ENCODE assay signal across 20 cellular contexts in the genomic region with DNA sequence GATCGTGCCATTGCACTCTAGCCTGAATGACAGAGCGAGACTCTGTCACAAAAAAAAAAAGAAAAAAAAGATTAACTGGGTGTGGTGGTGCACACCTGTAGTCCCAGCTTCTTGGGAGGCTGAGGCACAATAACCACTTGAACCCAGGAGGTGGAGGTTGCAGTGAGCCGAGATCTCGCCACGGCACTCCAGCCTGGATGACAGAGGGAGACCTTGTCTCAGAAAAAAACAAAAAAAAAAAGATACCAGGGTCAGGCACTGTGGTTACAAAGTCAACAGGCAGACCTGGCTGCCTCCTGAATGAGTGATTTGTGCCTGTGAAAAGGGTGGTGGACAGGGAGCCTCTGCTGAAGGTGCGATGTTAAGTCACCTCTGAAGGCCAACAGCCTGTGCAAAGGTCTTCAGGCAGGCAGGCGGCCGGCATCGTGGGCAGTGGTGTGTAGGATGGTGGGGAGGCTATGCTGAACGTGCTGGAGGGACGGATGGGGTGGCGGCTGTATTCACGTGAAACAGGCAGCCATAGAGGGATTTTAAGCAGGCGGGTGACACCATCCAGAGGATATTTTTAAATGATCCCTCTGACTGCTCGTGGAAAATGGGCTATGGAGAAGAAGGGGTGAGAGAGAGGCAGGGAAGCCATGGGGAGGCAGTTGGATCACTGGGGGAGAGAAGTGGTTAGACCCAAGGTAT. TPM values are rescaled to one million over a fixed set of nuclear protein-coding genes. Genes with fewer than 3 reads are reported as not detected.
DNase-seq lines count a peak whose midpoint lies in the region; ATAC-seq and TF ChIP-seq lines count a peak whose summit lies in the region.
"Had no signal": no experiment of that assay in that cellular context is flagged by ENCODE, and none has a peak within 500 bp of the region (broad histone marks: within the 10 kb centered on the region; RNA-seq: fewer than 3 reads in every experiment).

No MANE protein-coding gene starts in this region.

- no peak for ATAC-seq in stimulated activated naive CD8-positive, alpha-beta T cell treated with anti-CD3 and anti-CD28 coated beads, Interleukin-15, amount 100 ng/mL, for 72 hours
- ATAC-seq in stimulated activated naive CD8-positive, alpha-beta T cell treated with anti-CD3 and anti-CD28 coated beads, Interleukin-15, Interleukin-2, amounts not matched to agents 100 U/mL and 50 U/mL, for 24 hours, result no peak
- no peak for ATAC-seq in HG03159 (IDR thresholded peaks at IDR 0.05; ENCODE audit: unreplicated experiment)
- ATAC-seq: activated T-cell treated with anti-CD3 and anti-CD28 coated beads, Interleukin-2, amount 50 U/mL, for 72 hours had no signal

- DNase-seq in stimulated activated naive CD8-positive, alpha-beta T cell treated with anti-CD3 and anti-CD28 coated beads, Interleukin-15, amount 100 ng/mL, for 72 hours, result no peak
- DNase-seq in stimulated activated naive CD8-positive, alpha-beta T cell treated with anti-CD3 and anti-CD28 coated beads, Interleukin-15, Interleukin-2, amounts not matched to agents 100 U/mL and 50 U/mL, for 24 hours, result no peak
- DNase-seq in activated naive CD8-positive, alpha-beta T cell treated with anti-CD3 and anti-CD28 coated beads for 36 hours, result no peak
- no peak for DNase-seq in mesothelial cell of epicardium (ENCODE audit: low spot score in 2 of 2, unreplicated experiment in 2 of 2)
- DNase-seq in NCI-H510A treated with DMSO at 0.1 percent for 48 hours (lab: John Stamatoyannopoulos, UW), result no peak
- DNase-seq in GM20000 (ENCODE audit: low spot score), result no peak
- DNase-seq: activated CD8-positive, alpha-beta memory T cell treated with anti-CD3 and anti-CD28 coated beads for 24 hours; activated T-cell treated with anti-CD3 and anti-CD28 coated beads, Interleukin-2, amount 50 U/mL, for 72 hours; adrenal gland; brain microvascular endothelial cell; colonic mucosa; GDM1; H7; NCI-H1436 treated with DMSO at 0.1 percent for 48 hours; NCI-H526 treated with DMSO at 0.1 percent for 48 hours; uterus had no signal

- peak overlapping the region; percentile 2 to 93 for H3K27ac Mint-ChIP-seq in stimulated activated naive CD8-positive, alpha-beta T cell treated with anti-CD3 and anti-CD28 coated beads, Interleukin-15, amount 100 ng/mL, for 72 hours
- H3K27ac Mint-ChIP-seq in activated naive CD8-positive, alpha-beta T cell treated with anti-CD3 and anti-CD28 coated beads for 36 hours, result peak overlapping the region; percentile 41
- peak overlapping the region; percentile 2 for H3K27ac Mint-ChIP-seq in mesothelial cell of epicardium

- peaks cover 100% of the 10 kb centered on the region for H3K4me1 Mint-ChIP-seq in stimulated activated naive CD8-positive, alpha-beta T cell treated with anti-CD3 and anti-CD28 coated beads, Interleukin-15, amount 100 ng/mL, for 72 hours
- H3K4me1 Mint-ChIP-seq in activated naive CD8-positive, alpha-beta T cell treated with anti-CD3 and anti-CD28 coated beads for 36 hours, result peaks cover 75% of the 10 kb centered on the region
- H3K4me1 Mint-ChIP-seq in mesothelial cell of epicardium, result peaks cover 52% of the 10 kb centered on the region

- peaks cover 16% of the 10 kb centered on the region for H3K36me3 Mint-ChIP-seq in activated naive CD8-positive, alpha-beta T cell treated with anti-CD3 and anti-CD28 coated beads for 36 hours
- H3K36me3 Mint-ChIP-seq in mesothelial cell of epicardium, result peaks cover 6% of the 10 kb centered on the region

- no peaks in the 10 kb centered on the region for H3K27me3 Mint-ChIP-seq in stimulated activated naive CD8-positive, alpha-beta T cell treated with anti-CD3 and anti-CD28 coated beads, Interleukin-15, amount 100 ng/mL, for 72 hours
- no peaks in the 10 kb centered on the region for H3K27me3 Mint-ChIP-seq in activated naive CD8-positive, alpha-beta T cell treated with anti-CD3 and anti-CD28 coated beads for 36 hours
- no peaks in the 10 kb centered on the region for H3K27me3 Mint-ChIP-seq in mesothelial cell of epicardium (ENCODE audit: low read depth)

- no peaks in the 10 kb centered on the region for H3K9me3 Mint-ChIP-seq in stimulated activated naive CD8-positive, alpha-beta T cell treated with anti-CD3 and anti-CD28 coated beads, Interleukin-15, amount 100 ng/mL, for 72 hours
- no peaks in the 10 kb centered on the region for H3K9me3 Mint-ChIP-seq in activated naive CD8-positive, alpha-beta T cell treated with anti-CD3 and anti-CD28 coated beads for 36 hours
- H3K9me3 Mint-ChIP-seq in mesothelial cell of epicardium, result peaks cover 4% of the 10 kb centered on the region
- H3K9me3 Mint-ChIP-seq: activated T-cell treated with anti-CD3 and anti-CD28 coated beads, Interleukin-2, amount 50 U/mL, for 72 hours; IgD-negative memory B cell; T-helper 2 cell treated with Interferon-gamma antibody and Interleukin-4, amounts not matched to agents 5 μg/mL and 100 μg/mL, for 36 hours had no signal

- no peak for TF ChIP-seq CTCF in mesothelial cell of epicardium (IDR thresholded peaks at IDR 0.05; ENCODE audit: unreplicated experiment)
- no peak for TF ChIP-seq CTCF in GM20000 (IDR thresholded peaks at IDR 0.05; ENCODE audit: extremely low read depth, missing control alignments)

- H3K4me3 Mint-ChIP-seq in stimulated activated naive CD8-positive, alpha-beta T cell treated with anti-CD3 and anti-CD28 coated beads, Interleukin-15, amount 100 ng/mL, for 72 hours, result no peak overlapping the region
- no peak overlapping the region for H3K4me3 Mint-ChIP-seq in activated naive CD8-positive, alpha-beta T cell treated with anti-CD3 and anti-CD28 coated beads for 36 hours
- H3K4me3 Mint-ChIP-seq in mesothelial cell of epicardium, result no peak overlapping the region
- H3K4me3 Mint-ChIP-seq: nephron; T-helper 2 cell treated with Interferon-gamma antibody and Interleukin-4, amounts not matched to agents 5 μg/mL and 100 μg/mL, for 36 hours had no signal

RNA-seq across cellular contexts. Expression of a gene that starts 41.4 kb away (rescaled TPM):
- total RNA-seq in activated naive CD8-positive, alpha-beta T cell treated with anti-CD3 and anti-CD28 coated beads for 36 hours, result 10 to 100 TPM; 15.9 TPM
- total RNA-seq in mesothelial cell of epicardium, result 90.6 to 93.7 TPM (median 91.3 TPM) in 3 replicates
